Comparison of ENCODE assay signal across 33 cellular contexts in genomic region chr1:244288663-244289062, GRCh38.
"Had no signal": no experiment of that assay in that cellular context is flagged by ENCODE, and none has a peak within 500 bp of the region (broad histone marks: within the 10 kb centered on the region; RNA-seq: fewer than 3 reads in every experiment).

No MANE protein-coding gene starts in this region.

- H3K36me3 ChIP-seq: adrenal gland, ascending aorta, brain microvascular endothelial cell, breast epithelium, cardiac muscle cell had no signal

- H3K27ac ChIP-seq: adrenal gland, ascending aorta, body of pancreas, brain microvascular endothelial cell, breast epithelium, cardiac muscle cell had no signal

- ATAC-seq: activated naive CD4-positive, alpha-beta T cell treated with anti-CD3 and anti-CD28 coated beads, Interleukin-2, amount 50 U/mL, for 72 hours; activated naive CD8-positive, alpha-beta T cell treated with anti-CD3 and anti-CD28 coated beads, Interleukin-2, amount 50 U/mL, for 24 hours; activated T-cell treated with anti-CD3 and anti-CD28 coated beads, Interleukin-2, amount 50 U/mL, for 4 hours; activated T-cell treated with anti-CD3 and anti-CD28 coated beads, Interleukin-2, amount 50 U/mL, for 72 hours; activated T-helper 17 cell treated with anti-CD3 and anti-CD28 coated beads, Interleukin-2, amount 50 U/mL, for 72 hours; body of pancreas had no signal

- H3K9me3 ChIP-seq: adrenal gland, ascending aorta, body of pancreas, breast epithelium had no signal

- H3K27me3 ChIP-seq: adrenal gland, ascending aorta, body of pancreas, brain microvascular endothelial cell, breast epithelium, cardiac muscle cell had no signal

- FAIRE-seq: astrocyte, bronchial epithelial cell had no signal

- H3K4me3 ChIP-seq: adrenal gland, ascending aorta, body of pancreas, breast epithelium, cardiac muscle cell had no signal

- DNase-seq: activated effector memory CD4-positive, alpha-beta T cell treated with anti-CD3 and anti-CD28 coated beads, Interleukin-2, amount 50 U/mL, for 16 hours; activated effector memory CD4-positive, alpha-beta T cell treated with Interleukin-2 at 50 U/mL for 16 hours; activated gamma-delta T cell; activated gamma-delta T cell treated with Interleukin-2 at 50 U/mL for 16 hours; activated naive CD4-positive, alpha-beta T cell; activated naive CD4-positive, alpha-beta T cell treated with anti-CD3 and anti-CD28 coated beads for 36 hours; activated naive CD4-positive, alpha-beta T cell treated with anti-CD3 and anti-CD28 coated beads, Interleukin-2, amount 10 ng/mL, durations not matched to agents 7 days and 5 days; activated naive CD4-positive, alpha-beta T cell treated with anti-CD3 and anti-CD28 coated beads, Interleukin-2, amount 50 U/mL, for 16 hours; activated naive CD4-positive, alpha-beta T cell treated with Interleukin-2 at 50 U/mL for 16 hours; activated naive CD8-positive, alpha-beta T cell treated with anti-CD3 and anti-CD28 coated beads for 36 hours; activated naive CD8-positive, alpha-beta T cell treated with anti-CD3 and anti-CD28 coated beads, Interleukin-2, amount 10 ng/mL, durations not matched to agents 7 days and 5 days; activated naive CD8-positive, alpha-beta T cell treated with anti-CD3 and anti-CD28 coated beads, Interleukin-2, amount 50 U/mL, for 24 hours; activated T-cell treated with anti-CD3 and anti-CD28 coated beads, Interleukin-2, amount 50 U/mL, for 24 hours; activated T-cell treated with anti-CD3 and anti-CD28 coated beads, Interleukin-2, amount 50 U/mL, for 4 hours; activated T-cell treated with anti-CD3 and anti-CD28 coated beads, Interleukin-2, amount 50 U/mL, for 48 hours; activated T-cell treated with anti-CD3 and anti-CD28 coated beads, Interleukin-2, amount 50 U/mL, for 72 hours; adrenal gland; amniotic stem cell; amygdala; anterior cingulate cortex; aorta; body of pancreas; brain microvascular endothelial cell; caudate nucleus; central memory CD4-positive, alpha-beta T cell; cerebellar nuclear complex had no signal

- H3K4me1 ChIP-seq: adrenal gland, ascending aorta, body of pancreas, breast epithelium had no signal
